ENCODE assay signal across 1 cellular context in the genomic region with DNA sequence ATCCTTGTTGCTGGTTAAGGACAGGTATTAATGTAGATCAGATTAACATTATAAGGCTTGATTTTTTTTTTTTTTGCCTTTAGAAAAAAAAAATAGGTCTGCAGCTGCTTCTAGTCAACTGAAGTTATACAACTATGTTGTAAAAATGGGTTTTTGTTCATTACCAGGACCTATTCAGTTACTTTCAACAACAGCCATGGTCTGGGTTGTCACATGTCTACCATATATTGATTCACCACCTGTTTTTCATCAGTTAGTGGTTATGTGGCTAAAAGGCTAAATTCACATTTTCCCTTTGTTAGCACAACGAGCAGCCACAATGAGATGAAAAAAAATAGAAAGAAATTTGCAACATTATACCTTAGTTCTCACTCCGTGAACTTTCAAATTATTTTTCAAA.
TF ChIP-seq lines count a peak whose summit lies in the region.

No MANE protein-coding gene starts in this region.

TF ChIP-seq in SK-N-SH, 30 proteins besides CTCF, POLR2A, EP300 and RAD21 (continued from another document):
- TF ChIP-seq TEAD4 (IDR thresholded peaks at IDR 0.05; ENCODE audit: borderline replicate concordance, insufficient read depth), result no peak
- TF ChIP-seq, protein P1, sequence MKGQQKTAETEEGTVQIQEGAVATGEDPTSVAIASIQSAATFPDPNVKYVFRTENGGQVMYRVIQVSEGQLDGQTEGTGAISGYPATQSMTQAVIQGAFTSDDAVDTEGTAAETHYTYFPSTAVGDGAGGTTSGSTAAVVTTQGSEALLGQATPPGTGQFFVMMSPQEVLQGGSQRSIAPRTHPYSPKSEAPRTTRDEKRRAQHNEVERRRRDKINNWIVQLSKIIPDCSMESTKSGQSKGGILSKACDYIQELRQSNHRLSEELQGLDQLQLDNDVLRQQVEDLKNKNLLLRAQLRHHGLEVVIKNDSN (IDR thresholded peaks at IDR 0.05; ENCODE audit: borderline replicate concordance, low read depth), result no peak
- TF ChIP-seq, protein P2, sequence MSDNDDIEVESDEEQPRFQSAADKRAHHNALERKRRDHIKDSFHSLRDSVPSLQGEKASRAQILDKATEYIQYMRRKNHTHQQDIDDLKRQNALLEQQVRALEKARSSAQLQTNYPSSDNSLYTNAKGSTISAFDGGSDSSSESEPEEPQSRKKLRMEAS (IDR thresholded peaks at IDR 0.05; ENCODE audit: low read depth), result no peak
- no peak for TF ChIP-seq POLR2AphosphoS5 (IDR thresholded peaks at IDR 0.05; ENCODE audit: low read depth, low read length)
- no peak for TF ChIP-seq SMC3 (IDR thresholded peaks at IDR 0.05; ENCODE audit: low read depth, low read length)
- no peak for TF ChIP-seq YY1 (IDR thresholded peaks at IDR 0.05; ENCODE audit: low read depth)
- TF ChIP-seq RFX5 (IDR thresholded peaks at IDR 0.05; ENCODE audit: low read length), result no peak
- TF ChIP-seq, protein P3, sequence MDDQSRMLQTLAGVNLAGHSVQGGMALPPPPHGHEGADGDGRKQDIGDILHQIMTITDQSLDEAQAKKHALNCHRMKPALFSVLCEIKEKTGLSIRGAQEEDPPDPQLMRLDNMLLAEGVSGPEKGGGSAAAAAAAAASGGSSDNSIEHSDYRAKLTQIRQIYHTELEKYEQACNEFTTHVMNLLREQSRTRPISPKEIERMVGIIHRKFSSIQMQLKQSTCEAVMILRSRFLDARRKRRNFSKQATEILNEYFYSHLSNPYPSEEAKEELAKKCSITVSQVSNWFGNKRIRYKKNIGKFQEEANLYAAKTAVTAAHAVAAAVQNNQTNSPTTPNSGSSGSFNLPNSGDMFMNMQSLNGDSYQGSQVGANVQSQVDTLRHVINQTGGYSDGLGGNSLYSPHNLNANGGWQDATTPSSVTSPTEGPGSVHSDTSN (IDR thresholded peaks at IDR 0.05), result 0 out of 2 replicates have a peak, but pooled peaks have one; percentile 12
TF ChIP-seq in SK-N-SH: peak in this region for 2.
